8 cellular contexts compared by ENCODE assay signal in the genomic region with DNA sequence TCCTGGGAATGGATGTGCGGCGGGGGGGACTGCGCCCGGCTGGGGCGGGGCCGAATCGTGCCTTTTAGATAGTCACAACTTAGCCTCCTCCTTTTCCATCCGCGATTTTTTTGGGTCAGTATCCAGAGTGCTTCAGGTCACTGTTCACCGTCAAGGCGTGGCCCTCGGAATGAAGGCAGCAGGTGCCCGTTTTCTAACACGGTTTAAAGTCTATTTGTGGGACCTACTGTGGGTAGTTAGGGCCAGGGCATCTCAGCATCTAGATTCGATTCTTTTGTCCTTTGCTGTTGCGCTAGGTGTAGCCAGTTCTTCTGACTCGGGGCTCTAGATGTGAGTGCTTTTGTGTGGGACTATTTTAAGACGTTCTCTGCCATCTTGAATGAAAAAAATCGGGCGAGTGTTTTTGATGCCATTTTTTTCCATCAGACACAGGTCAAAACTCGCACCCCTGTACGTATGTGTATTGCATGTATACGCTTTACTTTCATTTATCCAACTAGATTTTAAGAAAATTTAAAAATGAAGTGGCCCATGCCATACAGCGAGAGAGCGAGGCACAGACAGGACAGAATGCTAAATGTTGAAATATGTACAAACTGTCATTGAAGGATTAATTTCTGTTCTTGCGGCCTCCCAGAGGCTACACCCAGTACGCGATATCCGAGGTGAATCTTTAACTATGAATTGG. TPM values are rescaled to one million over a fixed set of nuclear protein-coding genes. Genes with fewer than 3 reads are reported as not detected.
DNase-seq lines count a peak whose midpoint lies in the region; ATAC-seq, FAIRE-seq and TF ChIP-seq lines count a peak whose summit lies in the region.

No MANE protein-coding gene starts in this region.

- H3K9me3 ChIP-seq in cardiac muscle cell (ENCODE audit: low read depth) = no peaks in the 10 kb centered on the region
- H3K9me3 ChIP-seq in iPS-18a (ENCODE audit: control insufficient read depth, low read depth, low read length) = no peaks in the 10 kb centered on the region

- H3K27me3 ChIP-seq in cardiac muscle cell (no peaks in the 10 kb centered on the region), iPS-18a (ENCODE audit: control insufficient read depth, insufficient read depth, low read length) (no peaks in the 10 kb centered on the region)

- H3K27ac ChIP-seq in cardiac muscle cell (peak overlapping the region; percentile 91), iPS-18a (ENCODE audit: low read length) (peak overlapping the region; percentile 96), skin epidermis (peak overlapping the region; percentile 66 to 97 (median 94))

- peaks cover 34% of the 10 kb centered on the region for H3K4me1 ChIP-seq in cardiac muscle cell (ENCODE audit: low read depth)
- H3K4me1 ChIP-seq in iPS-18a (ENCODE audit: control insufficient read depth, low read depth, low read length) = peaks cover 25% of the 10 kb centered on the region

- no peak for TF ChIP-seq CTCF in cardiac muscle cell (IDR thresholded peaks at IDR 0.05; ENCODE audit: low read depth, low read length)
- TF ChIP-seq CTCF in D721Med (IDR thresholded peaks at IDR 0.05; ENCODE audit: insufficient read depth, missing control alignments) = no peak

- DNase-seq in cardiac muscle cell (ENCODE audit: low read depth in 1 of 2, low spot score in 1 of 2) (peak in 1 of 2 donors; percentile 56), Right ventricle myocardium superior (no peak), NCI-H82 (lab: John Stamatoyannopoulos, UW) (peak; percentile 68), amniotic epithelial cell (ENCODE audit: low read depth) (peak; percentile 47), D721Med (ENCODE audit: insufficient read length, low spot score) (no peak)

- peak overlapping the region; percentile 95 for H3K9ac ChIP-seq in iPS-18a (ENCODE audit: low read length)

- no peak for ATAC-seq in Right ventricle myocardium superior (ENCODE audit: poor library complexity)
- peak; percentile 1 for ATAC-seq in HG03378 (IDR thresholded peaks at IDR 0.05; ENCODE audit: unreplicated experiment)

- FAIRE-seq in D721Med (lab: Jason Lieb, UNC) = no peak

- intact Hi-C loops in Right ventricle myocardium superior (cut with DNase I) = loop anchor here (5.0 kb wide), 1 partner anchor 61 kb away; no protein-coding TSS in a partner anchor

- H3K36me3 ChIP-seq in cardiac muscle cell = no peaks in the 10 kb centered on the region
- H3K36me3 ChIP-seq in iPS-18a (ENCODE audit: control insufficient read depth, low read depth, low read length) = no peaks in the 10 kb centered on the region

- peak overlapping the region; percentile 64 for H3K4me3 ChIP-seq in cardiac muscle cell
- H3K4me3 ChIP-seq in iPS-18a (ENCODE audit: low read length) = peak overlapping the region; percentile 99
- peak overlapping the region; percentile 60 to 96 (median 77) for H3K4me3 ChIP-seq in skin epidermis

RNA-seq across cellular contexts. Expression of gene VEZT, which starts 0.7 kb away (rescaled TPM):
- 50.6 and 52.5 TPM in 2 replicates for total RNA-seq in cardiac muscle cell
- 56.9 and 62.9 TPM in 2 replicates for polyA plus RNA-seq in cardiac muscle cell
- total RNA-seq in Right ventricle myocardium superior = 55.5 TPM

RNA-seq across cellular contexts. Expression of gene FGD6, which starts 1.0 kb away (rescaled TPM):
- 12.4 and 19.4 TPM in 2 replicates for total RNA-seq in cardiac muscle cell
- 10.7 and 13.2 TPM in 2 replicates for polyA plus RNA-seq in cardiac muscle cell
- total RNA-seq in Right ventricle myocardium superior = 22.7 TPM

Comparison
In these comparisons a context has a peak if more than half of its experiments do, and no peak if none do; other contexts are left out.
1. DNase-seq: peak in NCI-H82 (single experiment) and amniotic epithelial cell (single experiment); none in Right ventricle myocardium superior (single experiment) and D721Med (single experiment).
2. Peak in every context shown above with its lines, with median percentiles within 50 percentile points of each other: H3K27ac ChIP-seq and H3K4me3 ChIP-seq.